Comparison of ENCODE assay signal across 28 cellular contexts in genomic region chr11:97118756-97119155, GRCh38.
"Had no signal": no experiment of that assay in that cellular context is flagged by ENCODE, and none has a peak within 500 bp of the region (broad histone marks: within the 10 kb centered on the region; RNA-seq: fewer than 3 reads in every experiment).

No MANE protein-coding gene starts in this region.

- H3K27ac ChIP-seq: body of pancreas, colonic mucosa, epithelial cell of prostate, esophagus squamous epithelium, gastroesophageal sphincter, WERI-Rb-1 had no signal

- H3K9me3 ChIP-seq: body of pancreas, colonic mucosa, esophagus squamous epithelium, gastroesophageal sphincter had no signal

- H3K27ac Mint-ChIP-seq: activated B cell treated with CpG ODN at 0.5 μM for 24 hours; activated CD8-positive, alpha-beta T cell treated with anti-CD3 and anti-CD28 coated beads for 36 hours; activated naive CD8-positive, alpha-beta T cell; activated T-helper 17 cell treated with anti-CD3 and anti-CD28 coated beads, Interleukin-2, amount 50 U/mL, for 72 hours; T-cell; T-helper 1 cell treated with Interleukin-12 subunit alpha and Interleukin-12 subunit beta and Interleukin-4 antibody, amounts not matched to agents 30 μg/mL and 1 μg/mL, for 36 hours had no signal

- H3K4me1 Mint-ChIP-seq: activated B cell treated with CpG ODN at 0.5 μM for 24 hours; activated T-helper 17 cell treated with anti-CD3 and anti-CD28 coated beads, Interleukin-2, amount 50 U/mL, for 72 hours; T-cell had no signal

- H3K4me1 ChIP-seq: body of pancreas, colonic mucosa, esophagus squamous epithelium, gastroesophageal sphincter had no signal

- H3K36me3 ChIP-seq: colonic mucosa, esophagus squamous epithelium, gastroesophageal sphincter, WERI-Rb-1 had no signal

- H3K4me3 ChIP-seq: body of pancreas, colonic mucosa, esophagus squamous epithelium, gastroesophageal sphincter had no signal

- H3K27me3 Mint-ChIP-seq: activated B cell treated with CpG ODN at 0.5 μM for 24 hours; activated CD8-positive, alpha-beta T cell treated with anti-CD3 and anti-CD28 coated beads for 36 hours; activated naive CD8-positive, alpha-beta T cell; activated T-helper 17 cell treated with anti-CD3 and anti-CD28 coated beads, Interleukin-2, amount 50 U/mL, for 72 hours; T-cell had no signal

- H3K36me3 Mint-ChIP-seq: activated naive CD8-positive, alpha-beta T cell; T-cell had no signal

- H3K27me3 ChIP-seq: body of pancreas, colonic mucosa, esophagus squamous epithelium, gastroesophageal sphincter had no signal

- H3K9me3 Mint-ChIP-seq: activated B cell treated with CpG ODN at 0.5 μM for 24 hours; activated T-helper 17 cell treated with anti-CD3 and anti-CD28 coated beads, Interleukin-2, amount 50 U/mL, for 72 hours; T-helper 1 cell treated with Interleukin-12 subunit alpha and Interleukin-12 subunit beta and Interleukin-4 antibody, amounts not matched to agents 30 μg/mL and 1 μg/mL, for 36 hours had no signal

- H3K4me3 Mint-ChIP-seq: activated B cell treated with CpG ODN at 0.5 μM for 24 hours; activated CD8-positive, alpha-beta T cell treated with anti-CD3 and anti-CD28 coated beads for 36 hours; activated naive CD8-positive, alpha-beta T cell; activated T-cell treated with anti-CD3 and anti-CD28 coated beads, Interleukin-2, amount 50 U/mL, for 4 hours; activated T-helper 17 cell treated with anti-CD3 and anti-CD28 coated beads, Interleukin-2, amount 50 U/mL, for 72 hours; T-cell; T-helper 1 cell treated with Interleukin-12 subunit alpha and Interleukin-12 subunit beta and Interleukin-4 antibody, amounts not matched to agents 30 μg/mL and 1 μg/mL, for 36 hours had no signal

- DNase-seq: activated B cell treated with CpG ODN at 0.5 μM for 24 hours; activated CD4-positive, alpha-beta T cell treated with anti-CD3 and anti-CD28 coated beads for 48 hours; activated CD4-positive, alpha-beta T cell treated with anti-CD3 and anti-CD28 coated beads, Interleukin-2, amount 50 U/mL, for 1 hour; activated CD4-positive, alpha-beta T cell treated with anti-CD3 and anti-CD28 coated beads, Interleukin-2, amount 50 U/mL, for 48 hours; activated CD8-positive, alpha-beta memory T cell treated with anti-CD3 and anti-CD28 coated beads for 24 hours; activated CD8-positive, alpha-beta T cell treated with anti-CD3 and anti-CD28 coated beads for 36 hours; activated effector memory CD4-positive, alpha-beta T cell treated with Interleukin-2 at 50 U/mL for 16 hours; activated gamma-delta T cell treated with Interleukin-2 at 50 U/mL for 16 hours; activated naive CD4-positive, alpha-beta T cell treated with anti-CD3 and anti-CD28 coated beads, Interleukin-2, amount 50 U/mL, for 16 hours; activated naive CD4-positive, alpha-beta T cell treated with Interleukin-2 at 50 U/mL for 16 hours; activated T-cell treated with anti-CD3 and anti-CD28 coated beads, Interleukin-2, amount 50 U/mL, for 4 hours; amygdala; aorta; body of pancreas; central memory CD4-positive, alpha-beta T cell; cerebellar nuclear complex; colonic mucosa; effector CD8-positive, alpha-beta T cell; esophagus squamous epithelium; foreskin melanocyte; T-cell; T1000; WERI-Rb-1 had no signal
